In the genomic region with DNA sequence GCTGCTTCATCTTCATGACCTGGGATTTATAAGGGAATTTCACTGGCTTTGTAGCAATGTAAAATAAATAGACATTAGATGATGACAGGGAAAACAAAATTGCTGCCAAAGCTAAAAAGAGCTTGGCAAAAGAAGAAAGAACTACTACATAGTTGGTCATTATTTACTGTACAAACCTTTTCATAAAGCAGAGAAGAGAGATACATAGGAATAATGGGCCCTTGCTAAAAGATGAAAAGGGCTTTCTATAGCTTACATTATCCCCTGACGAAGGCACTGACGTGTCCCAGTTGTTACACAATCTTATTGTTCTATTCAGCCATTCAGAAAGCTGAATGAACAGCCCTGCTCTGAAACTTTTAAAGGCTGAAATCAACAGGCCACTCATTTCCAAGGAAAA, we compare ENCODE assay signal across 11 cellular contexts.
A peak's percentile ranks its signal among the peaks of the same experiment; 100 is the strongest.
DNase-seq lines count a peak whose midpoint lies in the region; TF ChIP-seq lines count a peak whose summit lies in the region.
"Had no signal": no experiment of that assay in that cellular context is flagged by ENCODE, and none has a peak within 500 bp of the region (broad histone marks: within the 10 kb centered on the region; RNA-seq: fewer than 3 reads in every experiment).

No MANE protein-coding gene starts in this region.

- no peak for TF ChIP-seq POLR2A in erythroblast (IDR thresholded peaks at IDR 0.05; ENCODE audit: low read length)

- no peaks in the 10 kb centered on the region for H3K36me3 ChIP-seq in stomach smooth muscle (ENCODE audit: control insufficient read depth in 2 of 2, insufficient read depth in 2 of 2, low read length in 2 of 2)
- H3K36me3 ChIP-seq: thoracic aorta had no signal

- H3K4me3 ChIP-seq in astrocyte of the spinal cord (ENCODE audit: low read depth, low read length) (no peak overlapping the region), stomach smooth muscle (ENCODE audit: low read length in 2 of 2) (no peak overlapping the region)
- H3K4me3 ChIP-seq: thoracic aorta had no signal

- peak overlapping the region; percentile 0 for H3K27ac ChIP-seq in stomach smooth muscle (ENCODE audit: low read length)
- H3K27ac ChIP-seq: thoracic aorta had no signal

- H3K4me1 ChIP-seq in stomach smooth muscle (ENCODE audit: control insufficient read depth, insufficient read depth, low read length) = peaks cover 4% of the 10 kb centered on the region

- in situ Hi-C loops in astrocyte of the spinal cord (cut with HindIII; ENCODE audit: low sequenced_read_pairs) = no loop called here

- no peak for TF ChIP-seq CTCF in astrocyte of the spinal cord (IDR thresholded peaks at IDR 0.05; ENCODE audit: low read depth, low read length)

- H3K27me3 ChIP-seq in stomach smooth muscle (ENCODE audit: control insufficient read depth in 1 of 2, insufficient read depth in 2 of 2, low read length in 2 of 2) = no peaks in the 10 kb centered on the region

- H3K9me3 ChIP-seq in stomach smooth muscle (ENCODE audit: control insufficient read depth in 2 of 2, low read length in 2 of 2) = no peaks in the 10 kb centered on the region
- H3K9me3 ChIP-seq: thoracic aorta had no signal

- peak; percentile 17 for DNase-seq in NCI-H1092 treated with DMSO at 0.1 percent for 48 hours (lab: John Stamatoyannopoulos, UW)
- DNase-seq in NCI-H1092 (lab: John Stamatoyannopoulos, UW) = no peak
- peak; percentile 86 for DNase-seq in astrocyte of the spinal cord (ENCODE audit: low read depth, low spot score)
- DNase-seq in iris pigment epithelial cell (ENCODE audit: low read depth) = peak; percentile 73
- no peak for DNase-seq in erythroblast (lab: John Stamatoyannopoulos, UW)
- no peak for DNase-seq in activated T-cell treated with anti-CD3 and anti-CD28 coated beads, Interleukin-2, amount 50 U/mL, for 48 hours
- DNase-seq in NCI-H524 (lab: John Stamatoyannopoulos, UW) = no peak
- DNase-seq: activated CD4-positive, CD25-positive, alpha-beta regulatory T cell treated with anti-CD3 and anti-CD28 coated beads, Interleukin-2, amount 50 U/mL, for 72 hours; NCI-H187 had no signal

- H3K9ac ChIP-seq in stomach smooth muscle (ENCODE audit: low read length in 2 of 2) = peak overlapping the region in 1 of 2 donors; percentile 18

Comparison
In these comparisons a context has a peak if more than half of its experiments do, and no peak if none do; other contexts are left out.
1. DNase-seq: peak in NCI-H1092 treated with DMSO at 0.1 percent for 48 hours (single experiment), astrocyte of the spinal cord (single experiment) and iris pigment epithelial cell (single experiment); none in NCI-H1092 (single experiment), erythroblast (0 of 2), activated T-cell treated with anti-CD3 and anti-CD28 coated beads, Interleukin-2, amount 50 U/mL, for 48 hours (0 of 2) and NCI-H524 (0 of 2).